Comparison of ENCODE assay signal across 9 cellular contexts in the genomic region with DNA sequence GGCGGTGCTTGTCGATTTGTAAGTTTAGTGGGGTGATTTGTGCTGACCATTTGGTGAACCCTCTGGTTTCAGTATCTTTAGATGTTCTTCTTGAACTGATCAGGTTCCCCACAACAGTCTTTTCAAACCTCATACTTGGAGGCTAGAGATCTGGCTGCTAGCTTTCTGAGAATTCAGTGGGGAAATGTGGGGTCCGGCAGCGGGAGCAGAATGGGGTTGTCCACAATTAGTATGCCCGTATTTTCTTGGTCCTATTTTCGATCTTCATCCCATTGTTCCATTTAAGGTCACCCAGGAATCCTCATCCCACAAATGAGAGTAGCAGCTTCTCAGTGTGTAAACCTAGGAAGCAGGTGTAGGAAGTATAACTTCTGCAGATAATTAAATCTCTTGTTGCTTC. TPM values are rescaled to one million over a fixed set of nuclear protein-coding genes. Genes with fewer than 3 reads are reported as not detected.
"Had no signal": no experiment of that assay in that cellular context is flagged by ENCODE, and none has a peak within 500 bp of the region (broad histone marks: within the 10 kb centered on the region; RNA-seq: fewer than 3 reads in every experiment).

No MANE protein-coding gene starts in this region.

- FAIRE-seq: G401.6, GM12878, GM12891, GM12892, GM18507, GM19239 had no signal

- ATAC-seq: GM12878 had no signal

- H3K4me3 ChIP-seq: GM12878 had no signal

- DNase-seq: GDM1, GF-D8 had no signal

RNA-seq across cellular contexts. Expression of gene TPTE, which starts 10.3 kb away (rescaled TPM):
- total RNA-seq: G401, GM12878 had no signal
